Comparison of ENCODE assay signal across 8 cellular contexts in genomic region chr18:22983175-22983574, GRCh38. TPM values are rescaled to one million over a fixed set of nuclear protein-coding genes. Genes with fewer than 3 reads are reported as not detected.
A peak's percentile ranks its signal among the peaks of the same experiment; 100 is the strongest.
DNase-seq lines count a peak whose midpoint lies in the region; ATAC-seq, FAIRE-seq and TF ChIP-seq lines count a peak whose summit lies in the region.

No MANE protein-coding gene starts in this region.

- peak; percentile 95 for FAIRE-seq in GM19239 (lab: Jason Lieb, UNC)

- no peak overlapping the region for H3K27ac ChIP-seq in RWPE2 (ENCODE audit: poor library complexity, severe bottlenecking)

- no peaks in the 10 kb centered on the region for H3K27me3 ChIP-seq in RWPE2 (ENCODE audit: insufficient read depth, poor library complexity, severe bottlenecking)

- H3K36me3 ChIP-seq in RWPE2 (ENCODE audit: low read depth) = peaks cover 87% of the 10 kb centered on the region

- DNase-seq in AG09319 (ENCODE audit: extremely low read depth, low read depth) = no peak
- DNase-seq in GM19239 (ENCODE audit: insufficient read length, low spot score) = no peak
- DNase-seq in RWPE2 (ENCODE audit: low spot score) = no peak
- DNase-seq in fibroblast of villous mesenchyme (ENCODE audit: low read depth) = peak; percentile 68
- peak; percentile 70 for DNase-seq in superior temporal gyrus (ENCODE audit: extremely low spot score)
- no peak for DNase-seq in NK-92 (lab: John Stamatoyannopoulos, UW; ENCODE audit: unreplicated experiment)

- H3K4me1 ChIP-seq in RWPE2 (ENCODE audit: insufficient read depth, poor library complexity, severe bottlenecking) = peaks cover 22% of the 10 kb centered on the region

- ATAC-seq in RWPE2 (ENCODE audit: low read depth) (peak; percentile 35; the same call in 1 of the 3 replicates), HG02840 (IDR thresholded peaks at IDR 0.05; ENCODE audit: low FRiP score, unreplicated experiment) (no peak), GM18858 (IDR thresholded peaks at IDR 0.05; ENCODE audit: unreplicated experiment) (no peak)

- H3K9me3 ChIP-seq in RWPE2 (ENCODE audit: severe bottlenecking) = no peaks in the 10 kb centered on the region

- H3K4me3 ChIP-seq in RWPE2 (ENCODE audit: severe bottlenecking) (no peak overlapping the region), fibroblast of villous mesenchyme (ENCODE audit: low read depth, low read length) (no peak overlapping the region)

- TF ChIP-seq CTCF in AG09319 (IDR thresholded peaks at IDR 0.05; ENCODE audit: low read depth, low read length) (peak; percentile 45), RWPE2 (IDR thresholded peaks at IDR 0.05; ENCODE audit: poor library complexity, severe bottlenecking) (peak; percentile 69), fibroblast of villous mesenchyme (IDR thresholded peaks at IDR 0.05; ENCODE audit: insufficient read depth, low read depth, low read length) (peak; percentile 55)

RNA-seq across cellular contexts. Expression of gene RBBP8, which starts 50.0 kb away (rescaled TPM):
- total RNA-seq in fibroblast of villous mesenchyme = 26.7 and 39.3 TPM in 2 replicates

Comparison
In these comparisons a context has a peak if more than half of its experiments do, and no peak if none do; other contexts are left out.
1. DNase-seq: peak in fibroblast of villous mesenchyme (single experiment) and superior temporal gyrus (single experiment); none in AG09319 (single experiment), GM19239 (single experiment), RWPE2 (single experiment) and NK-92 (single experiment).
2. Peak in every context shown above with its lines, with median percentiles within 50 percentile points of each other: CTCF ChIP-seq.